27 cellular contexts compared by ENCODE assay signal in genomic region chr15:101025896-101026631, GRCh38.
A peak's percentile ranks its signal among the peaks of the same experiment; 100 is the strongest.
DNase-seq lines count a peak whose midpoint lies in the region; ATAC-seq, FAIRE-seq and TF ChIP-seq lines count a peak whose summit lies in the region.
"Had no signal": no experiment of that assay in that cellular context is flagged by ENCODE, and none has a peak within 500 bp of the region (broad histone marks: within the 10 kb centered on the region; RNA-seq: fewer than 3 reads in every experiment).

No MANE protein-coding gene starts in this region.

- POLR2A ChIA-PET in activated B cell treated with CpG ODN at 0.5 μM for 24 hours (lab: Charles Lee) = no interaction called here

- H3K9me3 Mint-ChIP-seq in activated B cell treated with CpG ODN at 0.5 μM for 24 hours = no peaks in the 10 kb centered on the region
- no peaks in the 10 kb centered on the region for H3K9me3 Mint-ChIP-seq in natural killer cell
- H3K9me3 Mint-ChIP-seq: activated naive CD4-positive, alpha-beta T cell treated with anti-CD3 and anti-CD28 coated beads, Interleukin-2, amount 50 U/mL, for 72 hours; activated T-helper 1 cell treated with anti-CD3 and anti-CD28 coated beads, Interleukin-12 subunit alpha, Interleukin-12 subunit beta, Interleukin-2, Interleukin-4 antibody, amounts not matched to agents 30 ng/mL and 10 ng/mL and 1 ng/mL, durations not matched to agents 14 hours and 24 hours and 36 hours; CD4-positive, alpha-beta T cell; IgD-negative memory B cell had no signal

- H3K27ac Mint-ChIP-seq in activated B cell treated with CpG ODN at 0.5 μM for 24 hours (no peak overlapping the region), natural killer cell (no peak overlapping the region)
- H3K27ac Mint-ChIP-seq: activated naive CD4-positive, alpha-beta T cell treated with anti-CD3 and anti-CD28 coated beads, Interleukin-2, amount 50 U/mL, for 72 hours; activated T-helper 1 cell treated with anti-CD3 and anti-CD28 coated beads, Interleukin-12 subunit alpha, Interleukin-12 subunit beta, Interleukin-2, Interleukin-4 antibody, amounts not matched to agents 30 ng/mL and 10 ng/mL and 1 ng/mL, durations not matched to agents 14 hours and 24 hours and 36 hours; CD4-positive, alpha-beta T cell; IgD-negative memory B cell; T-helper 17 cell had no signal

- FAIRE-seq in GM19239 (lab: Jason Lieb, UNC) = no peak
- FAIRE-seq: astrocyte, frontal cortex, GM18507, H54, islet of Langerhans, pancreas had no signal

- ATAC-seq in activated B cell treated with CpG ODN at 0.5 μM for 24 hours (ENCODE audit: low read depth) (no peak), natural killer cell (no peak), HG02642 (IDR thresholded peaks at IDR 0.05; ENCODE audit: poor library complexity, unreplicated experiment) (no peak)
- ATAC-seq: activated naive CD4-positive, alpha-beta T cell treated with anti-CD3 and anti-CD28 coated beads, Interleukin-2, amount 50 U/mL, for 72 hours; Panc1; pancreas; T-helper 17 cell had no signal

- no peak overlapping the region for H3K4me3 ChIP-seq in coronary artery
- H3K4me3 ChIP-seq: pancreas, right lobe of liver had no signal

- intact Hi-C loops in activated B cell treated with CpG ODN at 0.5 μM for 24 hours (cut with micrococcal nuclease) (no loop called here), natural killer cell (cut with micrococcal nuclease) (no loop called here)

- CTCF ChIA-PET in activated B cell treated with CpG ODN at 0.5 μM for 24 hours (lab: Charles Lee) = no interaction called here

- H3K4me3 Mint-ChIP-seq in activated B cell treated with CpG ODN at 0.5 μM for 24 hours = no peak overlapping the region
- no peak overlapping the region for H3K4me3 Mint-ChIP-seq in natural killer cell
- H3K4me3 Mint-ChIP-seq: activated T-helper 1 cell treated with anti-CD3 and anti-CD28 coated beads, Interleukin-12 subunit alpha, Interleukin-12 subunit beta, Interleukin-2, Interleukin-4 antibody, amounts not matched to agents 30 ng/mL and 10 ng/mL and 1 ng/mL, durations not matched to agents 14 hours and 24 hours and 36 hours; CD4-positive, alpha-beta T cell; IgD-negative memory B cell; T-helper 17 cell had no signal

- H3K4me1 Mint-ChIP-seq in activated B cell treated with CpG ODN at 0.5 μM for 24 hours = no peaks in the 10 kb centered on the region
- no peaks in the 10 kb centered on the region for H3K4me1 Mint-ChIP-seq in natural killer cell

- peak; percentile 9 for DNase-seq in activated B cell treated with CpG ODN at 0.5 μM for 24 hours
- DNase-seq in coronary artery (ENCODE audit: low spot score) = peak; percentile 52
- peak; percentile 5 for DNase-seq in natural killer cell
- no peak for DNase-seq in GM19239 (ENCODE audit: insufficient read length, low spot score)
- no peak for DNase-seq in SIG-M5 treated with dmso at 0.1 percent for 504 hours (lab: John Stamatoyannopoulos, UW; ENCODE audit: unreplicated experiment)
- DNase-seq: activated CD4-positive, alpha-beta T cell treated with anti-CD3 and anti-CD28 coated beads, Interleukin-2, amount 50 U/mL, for 48 hours; CD4-positive, alpha-beta T cell; effector CD8-positive, alpha-beta T cell; mammary epithelial cell; NCI-H1417; NCI-H510A; NK-92 treated with Interleukin-12 subunit alpha and Interleukin-12 subunit beta, amount 100 ng/mL, for 24 hours; T-helper 17 cell had no signal

- H3K27ac ChIP-seq in coronary artery (no peak overlapping the region), temporal lobe (ENCODE audit: low read depth, low read length) (peak overlapping the region; percentile 79)
- H3K27ac ChIP-seq: pancreas, right lobe of liver, WERI-Rb-1 had no signal

- no peak for TF ChIP-seq CTCF in activated B cell treated with CpG ODN at 0.5 μM for 24 hours (IDR thresholded peaks at IDR 0.05)
- TF ChIP-seq CTCF in coronary artery (IDR thresholded peaks at IDR 0.05) = no peak
- no peak for TF ChIP-seq CTCF in natural killer cell (IDR thresholded peaks at IDR 0.05)

- no peaks in the 10 kb centered on the region for H3K27me3 Mint-ChIP-seq in activated B cell treated with CpG ODN at 0.5 μM for 24 hours
- H3K27me3 Mint-ChIP-seq in natural killer cell (ENCODE audit: low read depth in 2 of 2) = peaks cover 1 to 5% of the 10 kb centered on the region in 2 donors
- H3K27me3 Mint-ChIP-seq: IgD-negative memory B cell had no signal

- H3K36me3 Mint-ChIP-seq in activated B cell treated with CpG ODN at 0.5 μM for 24 hours (ENCODE audit: low read depth) (peaks cover 88% of the 10 kb centered on the region), natural killer cell (no peaks in the 10 kb centered on the region)
- H3K36me3 Mint-ChIP-seq: activated naive CD4-positive, alpha-beta T cell treated with anti-CD3 and anti-CD28 coated beads, Interleukin-2, amount 50 U/mL, for 72 hours had no signal

Comparison
In these comparisons a context has a peak if more than half of its experiments do, and no peak if none do; other contexts are left out.
1. DNase-seq: peak in activated B cell treated with CpG ODN at 0.5 μM for 24 hours (single experiment), coronary artery (single experiment) and natural killer cell (single experiment); none in GM19239 (single experiment) and SIG-M5 treated with dmso at 0.1 percent for 504 hours (single experiment).